9 cellular contexts compared by ENCODE assay signal in genomic region chr17:19513897-19514488, GRCh38. TPM values are rescaled to one million over a fixed set of nuclear protein-coding genes. Genes with fewer than 3 reads are reported as not detected.
DNase-seq lines count a peak whose midpoint lies in the region; ATAC-seq, FAIRE-seq and TF ChIP-seq lines count a peak whose summit lies in the region.
"Had no signal": no experiment of that assay in that cellular context is flagged by ENCODE, and none has a peak within 500 bp of the region (broad histone marks: within the 10 kb centered on the region; RNA-seq: fewer than 3 reads in every experiment).

No MANE protein-coding gene starts in this region.

- no peak for DNase-seq in D721Med (ENCODE audit: insufficient read length, low spot score)
- peak; percentile 34 for DNase-seq in Jurkat, Clone E6-1 (ENCODE audit: low read depth, low spot score)
- peak; percentile 79 to 87 for DNase-seq in SHP77 (lab: John Stamatoyannopoulos, UW)
- peak; percentile 86 for DNase-seq in activated effector memory CD4-positive, alpha-beta T cell treated with anti-CD3 and anti-CD28 coated beads, Interleukin-2, amount 50 U/mL, for 16 hours
- DNase-seq in foreskin keratinocyte: peak in 1 of 2 donors; percentile 39
- peak; percentile 55 for DNase-seq in occipital lobe (lab: John Stamatoyannopoulos, UW)
- DNase-seq in tibial artery: peak; percentile 62 to 81

- FAIRE-seq in D721Med (lab: Jason Lieb, UNC): peak; percentile 81

- H3K27ac ChIP-seq in foreskin keratinocyte: no peak overlapping the region
- peak overlapping the region; percentile 69 to 77 for H3K27ac ChIP-seq in tibial artery

- intact Hi-C loops in tibial artery (cut with DNase I; ENCODE audit: low total_unique reads): loop anchor here (5.0 kb wide), 2 partner anchors 133 to 253 kb away; partner anchors contain the start of gene ALDH3A2

- H3K27me3 ChIP-seq in foreskin keratinocyte (no peaks in the 10 kb centered on the region), tibial artery (no peaks in the 10 kb centered on the region)

- H3K36me3 ChIP-seq in tibial artery: no peaks in the 10 kb centered on the region

- H3K4me1 ChIP-seq in foreskin keratinocyte (no peaks in the 10 kb centered on the region), tibial artery (peaks cover 0 to 17% (median 9%) of the 10 kb centered on the region in 4 donors)

- no peaks in the 10 kb centered on the region for H3K9me3 ChIP-seq in tibial artery

- H3K4me3 ChIP-seq in Jurkat, Clone E6-1 (ENCODE audit: low read length): no peak overlapping the region
- H3K4me3 ChIP-seq in tibial artery: peak overlapping the region in 1 of 2 donors; percentile 30

- TF ChIP-seq CTCF in D721Med (IDR thresholded peaks at IDR 0.05; ENCODE audit: insufficient read depth, missing control alignments) (peak; percentile 58), foreskin keratinocyte (conservative IDR thresholded peaks at IDR 0.05) (peak; percentile 90), tibial artery (IDR thresholded peaks at IDR 0.05) (peak; percentile 93 to 95)

- ATAC-seq in foreskin keratinocyte (peak; percentile 50), GM21529 (IDR thresholded peaks at IDR 0.05; ENCODE audit: unreplicated experiment) (no peak)

RNA-seq across cellular contexts. Expression of gene SLC47A1, which starts 19.7 kb away (rescaled TPM):
- polyA plus RNA-seq in Jurkat, Clone E6-1 (2012; ENCODE audit: insufficient read depth, insufficient read length): not detected
- 1.8 and 2.0 TPM in 2 replicates for total RNA-seq in foreskin keratinocyte
- polyA plus RNA-seq in foreskin keratinocyte: 1.3 and 1.4 TPM in 2 replicates
- total RNA-seq in occipital lobe: 3.1 TPM
- total RNA-seq: T-helper 2 cell treated with Interferon-gamma antibody and Interleukin-4, amounts not matched to agents 100 ng/mL and 5 ng/mL, for 36 hours had no signal
